Comparison of ENCODE assay signal across 8 cellular contexts in the genomic region with DNA sequence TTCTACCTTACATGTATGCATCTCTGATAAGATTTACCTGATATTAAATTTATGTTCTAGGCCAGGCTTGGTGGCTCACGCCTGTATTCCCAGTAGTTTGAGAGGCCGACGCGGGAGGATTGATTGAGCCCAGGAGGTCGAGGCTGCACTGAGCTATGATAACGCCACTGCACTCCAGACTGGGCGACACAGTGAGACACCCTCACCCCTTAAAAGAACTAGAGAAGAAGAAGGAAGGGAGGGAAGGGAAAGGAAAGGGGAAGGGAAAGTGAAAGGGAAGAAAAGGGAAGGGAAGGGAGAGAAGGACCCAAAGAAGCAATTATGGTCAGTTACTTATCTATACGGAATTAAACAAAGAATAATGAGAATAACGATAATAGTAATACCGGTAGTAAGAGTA. TPM values are rescaled to one million over a fixed set of nuclear protein-coding genes. Genes with fewer than 3 reads are reported as not detected.
DNase-seq lines count a peak whose midpoint lies in the region; ATAC-seq and TF ChIP-seq lines count a peak whose summit lies in the region.

No MANE protein-coding gene starts in this region.

- CTCF ChIA-PET in AG04449 (lab: Yijun Ruan, JAX): interaction anchor here (3.5 to 3.9 kb wide), 2 partner anchors 263 to 308 kb away, joined by 21 to 26 read pairs; no protein-coding TSS in a partner anchor
- CTCF ChIA-PET in IMR-90 (lab: Yijun Ruan, JAX): interaction anchor here (2.7 kb wide), 1 partner anchor 11 kb away, joined by 12 read pairs; no protein-coding TSS in a partner anchor
- CTCF ChIA-PET in MCF 10A (lab: Yijun Ruan, JAX): interaction anchor here (0.9 to 1.3 kb wide), 4 partner anchors 21 to 309 kb away, joined by 3 to 14 read pairs (median 6); partner anchors contain the start of gene GCNT1
- CTCF ChIA-PET in naive thymus-derived CD4-positive, alpha-beta T cell (lab: Charles Lee): no interaction called here

- H4K91ac ChIP-seq in IMR-90 (ENCODE audit: insufficient read depth, low read depth, low read length): peak overlapping the region; percentile 15; the same call in 1 of the 2 replicates

- H3K4me3 Mint-ChIP-seq in MCF 10A (ENCODE audit: unreplicated experiment): peak overlapping the region; percentile 98
- peak overlapping the region; percentile 41 to 100 (median 96) for H3K4me3 Mint-ChIP-seq in naive thymus-derived CD4-positive, alpha-beta T cell

- no peak overlapping the region for H3K18ac ChIP-seq in IMR-90 (ENCODE audit: low read depth, low read length)

- BruUV-seq in IMR-90 (replicated peaks; lab: Mats Ljungman, UMichigan) (no TSS peak), MCF 10A (replicated peaks; lab: Mats Ljungman, UMichigan) (no TSS peak)

- peak overlapping the region; percentile 33; the same call in 1 of the 2 replicates for H3K9ac ChIP-seq in IMR-90 (ENCODE audit: low read depth, low read length)

- H2AFZ ChIP-seq in IMR-90 (replicated peaks; ENCODE audit: low read length, poor library complexity): peak overlapping the region; percentile 80

- DNase-seq in AG04449 (ENCODE audit: low read depth, low spot score) (no peak), IMR-90 (no peak), MCF 10A (ENCODE audit: unreplicated experiment) (no peak), mesenteric fat pad (ENCODE audit: low spot score) (no peak), sciatic nerve (ENCODE audit: low spot score) (no peak), foreskin keratinocyte (no peak)
- no peak for DNase-seq in naive thymus-derived CD4-positive, alpha-beta T cell

- H4K5ac ChIP-seq in IMR-90 (ENCODE audit: low read depth, low read length): peak overlapping the region; percentile 59

- peaks cover 2% of the 10 kb centered on the region for H3K4me1 ChIP-seq in IMR-90 (ENCODE audit: control insufficient read depth, insufficient read depth, low read length)
- peaks cover 10 to 13% of the 10 kb centered on the region in 2 donors for H3K4me1 ChIP-seq in naive thymus-derived CD4-positive, alpha-beta T cell (ENCODE audit: control insufficient read depth in 2 of 2, insufficient read depth in 2 of 2, low read length in 2 of 2)
- H3K4me1 ChIP-seq in foreskin keratinocyte: peaks cover 16% of the 10 kb centered on the region

- TF ChIP-seq CTCF in AG04449 (IDR thresholded peaks at IDR 0.05; ENCODE audit: insufficient read depth, low read length, missing control alignments): no peak
- TF ChIP-seq CTCF in IMR-90 (conservative IDR thresholded peaks at IDR 0.05; ENCODE audit: low read depth, low read length): no peak
- TF ChIP-seq CTCF in MCF 10A (IDR thresholded peaks at IDR 0.05; ENCODE audit: unreplicated experiment): no peak
- TF ChIP-seq CTCF in foreskin keratinocyte (conservative IDR thresholded peaks at IDR 0.05): no peak

- no peaks in the 10 kb centered on the region for H4K20me1 ChIP-seq in IMR-90 (ENCODE audit: insufficient read depth, low read length)

- no peak for TF ChIP-seq RAD21 in IMR-90 (IDR thresholded peaks at IDR 0.05; ENCODE audit: low read length)

- intact Hi-C loops in IMR-90 (cut with micrococcal nuclease): loop anchor here (2.0 kb wide), 2 partner anchors 263 to 309 kb away; no protein-coding TSS in a partner anchor
- intact Hi-C loops in MCF 10A (cut with micrococcal nuclease): no loop called here
- intact Hi-C loops in naive thymus-derived CD4-positive, alpha-beta T cell (cut with micrococcal nuclease): loop anchor here (2.0 to 10.0 kb wide), 8 partner anchors 51 to 1443 kb away; partner anchors contain the start of genes C9orf40 (in 1 of the 2), NMRK1 (in 1 of the 2) and OSTF1 (in 1 of the 2)
- intact Hi-C loops in sciatic nerve (cut with DNase I): no loop called here

- H3K79me1 ChIP-seq in IMR-90 (ENCODE audit: low read depth in 1 of 2, low read length in 2 of 2): peaks cover 11 to 26% of the 10 kb centered on the region in 2 experiments

- no peak overlapping the region for H2BK120ac ChIP-seq in IMR-90 (ENCODE audit: low read depth, low read length)

- H4K8ac ChIP-seq in IMR-90 (ENCODE audit: low read depth in 2 of 2, low read length in 2 of 2): peak overlapping the region; percentile 75 to 87

- H3K27me3 ChIP-seq in IMR-90 (ENCODE audit: control insufficient read depth, insufficient read depth, low read length): no peaks in the 10 kb centered on the region
- no peaks in the 10 kb centered on the region for H3K27me3 ChIP-seq in naive thymus-derived CD4-positive, alpha-beta T cell (ENCODE audit: control insufficient read depth in 2 of 2, insufficient read depth in 2 of 2, low read length in 2 of 2)
- H3K27me3 ChIP-seq in foreskin keratinocyte: no peaks in the 10 kb centered on the region

- H2BK5ac ChIP-seq in IMR-90 (ENCODE audit: low read depth, low read length, poor library complexity, severe bottlenecking): no peak overlapping the region

- peaks cover 13% of the 10 kb centered on the region for H3K36me3 Mint-ChIP-seq in MCF 10A (ENCODE audit: insufficient read depth, unreplicated experiment)
- peaks cover 0 to 17% (median 8%) of the 10 kb centered on the region in 5 donors for H3K36me3 Mint-ChIP-seq in naive thymus-derived CD4-positive, alpha-beta T cell

- H2AK5ac ChIP-seq in IMR-90 (ENCODE audit: low read depth, low read length): peak overlapping the region; percentile 69; the same call in 1 of the 2 replicates

- no CpG with 5 or more reads among the region's 10 CpGs for WGBS in IMR-90 (ENCODE audit: extremely low coverage in 2 of 2, insufficient read length in 1 of 2), 2 experiments

- no peak overlapping the region for H2BK20ac ChIP-seq in IMR-90 (ENCODE audit: low read depth, low read length)

- H2BK15ac ChIP-seq in IMR-90 (ENCODE audit: low read depth, low read length): no peak overlapping the region

- dilution Hi-C loops in IMR-90 (cut with HindIII; ENCODE audit: low sequenced_read_pairs, unreplicated experiment): no loop called here

- in situ Hi-C loops in IMR-90 (cut with MboI; ENCODE audit: low sequenced_read_pairs): no loop called here

- no peak overlapping the region for H3K4ac ChIP-seq in IMR-90 (ENCODE audit: low read depth, low read length)

- H3K56ac ChIP-seq in IMR-90 (ENCODE audit: extremely low read depth, insufficient read depth, low read length): no peak overlapping the region

- no peaks in the 10 kb centered on the region for H3K9me3 ChIP-seq in IMR-90 (ENCODE audit: control insufficient read depth, insufficient read depth, low read length)
- no peaks in the 10 kb centered on the region for H3K9me3 ChIP-seq in naive thymus-derived CD4-positive, alpha-beta T cell (ENCODE audit: control insufficient read depth in 2 of 3, low read length in 3 of 3)

- H3K36me3 ChIP-seq in IMR-90 (ENCODE audit: control insufficient read depth, insufficient read depth, low read length): no peaks in the 10 kb centered on the region; the same call in 1 of the 2 replicates
- H3K36me3 ChIP-seq in naive thymus-derived CD4-positive, alpha-beta T cell (ENCODE audit: control insufficient read depth in 2 of 3, insufficient read depth in 3 of 3, low read length in 3 of 3): peaks cover 0 to 5% (median 0%) of the 10 kb centered on the region in 3 experiments

- H3K9me3 Mint-ChIP-seq in MCF 10A (ENCODE audit: unreplicated experiment): no peaks in the 10 kb centered on the region
- peaks cover 0 to 9% (median 0%) of the 10 kb centered on the region in 11 donors for H3K9me3 Mint-ChIP-seq in naive thymus-derived CD4-positive, alpha-beta T cell

- peak overlapping the region; percentile 17; the same call in 1 of the 2 replicates for H3K4me2 ChIP-seq in IMR-90 (ENCODE audit: low read depth, low read length)

- POLR2A ChIA-PET in AG04449 (lab: Yijun Ruan, JAX) (no interaction called here), IMR-90 (lab: Charles Lee; ENCODE audit: unreplicated experiment) (no interaction called here), MCF 10A (lab: Yijun Ruan, JAX) (interaction anchor here (0.7 to 2.6 kb wide), 9 partner anchors 9 to 1656 kb away, joined by 3 to 20 read pairs (median 5); no protein-coding TSS in a partner anchor)
- POLR2A ChIA-PET in naive thymus-derived CD4-positive, alpha-beta T cell (lab: Charles Lee): interaction anchor here (1.3 kb wide), 1 partner anchor 63 kb away, joined by 6 read pairs; the partner anchor contains the start of gene GCNT1

- no peak overlapping the region for H3K23ac ChIP-seq in IMR-90 (ENCODE audit: low read depth, low read length)

- H3K4me3 ChIP-seq in AG04449 (ENCODE audit: low read depth, low read length) (peak overlapping the region; percentile 9), IMR-90 (ENCODE audit: insufficient read depth, low read depth, low read length) (no peak overlapping the region)
- no peak overlapping the region for H3K4me3 ChIP-seq in naive thymus-derived CD4-positive, alpha-beta T cell (ENCODE audit: low read length)

- TF ChIP-seq POLR2A in IMR-90 (IDR thresholded peaks at IDR 0.05; ENCODE audit: low read depth, low read length): no peak

- peaks cover 3% of the 10 kb centered on the region; the same call in 1 of the 2 replicates for H3K9me1 ChIP-seq in IMR-90 (ENCODE audit: insufficient read depth, low read length)

- H3K27ac Mint-ChIP-seq in MCF 10A (ENCODE audit: low read depth, unreplicated experiment): peak overlapping the region; percentile 97
- H3K27ac Mint-ChIP-seq in naive thymus-derived CD4-positive, alpha-beta T cell: peak overlapping the region; percentile 68 to 99 (median 95)

- no peaks in the 10 kb centered on the region for H3K27me3 Mint-ChIP-seq in MCF 10A (ENCODE audit: insufficient read depth, unreplicated experiment)
- no peaks in the 10 kb centered on the region for H3K27me3 Mint-ChIP-seq in naive thymus-derived CD4-positive, alpha-beta T cell

- no peak overlapping the region for H3K14ac ChIP-seq in IMR-90 (replicated peaks; ENCODE audit: low read depth, low read length)

- ATAC-seq in IMR-90 (ENCODE audit: low read depth): no peak
- ATAC-seq in naive thymus-derived CD4-positive, alpha-beta T cell: no peak
- ATAC-seq in HG03378 (IDR thresholded peaks at IDR 0.05; ENCODE audit: unreplicated experiment): no peak
- ATAC-seq in sciatic nerve: no peak
- no peak for ATAC-seq in foreskin keratinocyte

- peak overlapping the region; percentile 53 for H2AK9ac ChIP-seq in IMR-90 (replicated peaks; ENCODE audit: low read depth, low read length, poor library complexity)

- H3K27ac ChIP-seq in IMR-90 (ENCODE audit: insufficient read depth, low read length): peak overlapping the region; percentile 23; the same call in 1 of the 2 replicates
- H3K27ac ChIP-seq in naive thymus-derived CD4-positive, alpha-beta T cell (ENCODE audit: low read depth, low read length): peak overlapping the region; percentile 93
- H3K27ac ChIP-seq in foreskin keratinocyte: no peak overlapping the region

- H3K4me1 Mint-ChIP-seq in MCF 10A (ENCODE audit: insufficient read depth, unreplicated experiment): peaks cover 6% of the 10 kb centered on the region
- peaks cover 16 to 43% (median 33%) of the 10 kb centered on the region in 7 donors for H3K4me1 Mint-ChIP-seq in naive thymus-derived CD4-positive, alpha-beta T cell

RNA-seq across cellular contexts. Expression of gene RFK, which starts 1.2 kb away (rescaled TPM):
- total RNA-seq in IMR-90 (2012; rRNA removed): 13.8 and 29.2 TPM in 2 replicates
- polyA plus RNA-seq in IMR-90 (2012; rRNA removed): 8.8 and 10.3 TPM in 2 replicates
- 5.1 and 7.3 TPM in 2 replicates for polyA plus RNA-seq in IMR-90 (2012; cell fraction: cytosol; rRNA removed)
- polyA plus RNA-seq in IMR-90 (2012; cell fraction: nucleus; rRNA removed; ENCODE audit: low replicate concordance): 2.7 and 3.2 TPM in 2 replicates
- 22.6 and 27.0 TPM in 2 replicates for total RNA-seq in MCF 10A (2022)
- 10 to 100 TPM in 4 of 5 experiments, 1 to 10 TPM in 1; 6.8 to 18.6 (median 11.3) TPM for total RNA-seq in naive thymus-derived CD4-positive, alpha-beta T cell
- 10 to 100 TPM; 22.0 to 25.9 TPM for polyA plus RNA-seq in naive thymus-derived CD4-positive, alpha-beta T cell
- 17.3 TPM for total RNA-seq in mesenteric fat pad
- 16.3 TPM for total RNA-seq in sciatic nerve
- 19.8 and 22.4 TPM in 2 replicates for total RNA-seq in foreskin keratinocyte
- polyA plus RNA-seq in foreskin keratinocyte: 10.8 and 12.2 TPM in 2 replicates

Comparison
In these comparisons a context has a peak if more than half of its experiments do, and no peak if none do; other contexts are left out.
1. POLR2A ChIA-PET loops: an anchor here in MCF 10A (0.7 to 2.6 kb wide) and naive thymus-derived CD4-positive, alpha-beta T cell (1.3 kb wide); none called in AG04449 and IMR-90.
2. intact Hi-C loops: an anchor here in IMR-90 (2.0 kb wide) and naive thymus-derived CD4-positive, alpha-beta T cell (2.0 to 10.0 kb wide); none called in MCF 10A and sciatic nerve.